ENCODE assay signal across 12 cellular contexts in the genomic region with DNA sequence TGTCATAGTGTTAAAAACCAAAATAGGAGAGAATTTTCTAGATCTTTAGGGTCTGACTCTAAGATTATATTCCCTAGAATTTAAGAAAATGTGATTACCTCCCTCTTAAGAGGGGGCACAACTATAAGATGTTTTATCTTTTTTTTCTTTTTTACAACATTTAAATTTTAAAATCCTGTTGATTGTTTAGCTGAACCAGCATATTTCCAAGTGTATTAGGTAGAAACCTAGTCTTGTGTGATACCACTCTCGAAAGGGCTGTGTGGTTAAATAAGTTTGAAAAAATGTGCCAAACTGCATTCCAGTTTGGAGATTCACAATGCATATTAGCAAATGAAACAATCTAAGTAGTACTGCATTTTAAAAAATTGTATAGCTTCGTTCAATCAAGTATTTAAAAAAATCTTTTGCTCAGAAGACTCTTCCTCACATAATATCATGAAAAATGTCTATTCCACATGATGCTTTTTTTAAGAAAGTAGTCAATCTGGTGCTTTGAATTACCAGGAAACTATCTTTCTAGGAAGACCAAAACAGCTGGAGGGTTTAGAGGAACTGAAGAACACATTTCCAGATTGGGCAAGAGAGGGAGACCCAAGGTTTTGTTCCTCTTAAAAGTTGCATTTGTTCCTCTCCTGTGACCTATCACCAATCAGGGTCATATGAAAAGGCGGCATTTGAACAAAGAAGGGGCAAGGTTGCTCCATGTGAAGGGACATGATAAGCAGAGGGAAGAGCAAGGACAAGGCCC.
DNase-seq lines count a peak whose midpoint lies in the region; ATAC-seq and TF ChIP-seq lines count a peak whose summit lies in the region.
"Had no signal": no experiment of that assay in that cellular context is flagged by ENCODE, and none has a peak within 500 bp of the region (broad histone marks: within the 10 kb centered on the region; RNA-seq: fewer than 3 reads in every experiment).

No MANE protein-coding gene starts in this region.

- DNase-seq in Right ventricle myocardium superior, result no peak
- no peak for DNase-seq in right cardiac atrium
- peak; percentile 67 for DNase-seq in NOMO-1 treated with DMSO at 0.1 percent for 48 hours (lab: John Stamatoyannopoulos, UW; ENCODE audit: unreplicated experiment)
- DNase-seq in amniotic epithelial cell (ENCODE audit: low read depth), result peak; percentile 37
- no peak for DNase-seq in upper lobe of right lung
- DNase-seq in NCI-H1417 treated with DMSO at 0.1 percent for 48 hours (lab: John Stamatoyannopoulos, UW), result no peak
- DNase-seq in H4 (ENCODE audit: low spot score), result no peak
- DNase-seq: activated naive CD4-positive, alpha-beta T cell; NCI-H1092 treated with DMSO at 0.1 percent for 48 hours; stimulated activated CD4-positive, alpha-beta T cell treated with anti-CD3 and anti-CD28 coated beads, Interleukin-15, amount 100 ng/mL, for 24 hours had no signal

- no peak for TF ChIP-seq CTCF in upper lobe of right lung (IDR thresholded peaks at IDR 0.05)

- no peak overlapping the region for H3K27ac ChIP-seq in right cardiac atrium (ENCODE audit: low read length)
- H3K27ac ChIP-seq in upper lobe of right lung, result no peak overlapping the region
- H3K27ac ChIP-seq: thoracic aorta had no signal

- H3K9me3 ChIP-seq in right cardiac atrium (ENCODE audit: control insufficient read depth, low read length) (no peaks in the 10 kb centered on the region), upper lobe of right lung (no peaks in the 10 kb centered on the region)
- H3K9me3 ChIP-seq: thoracic aorta had no signal

- no peaks in the 10 kb centered on the region for H3K4me1 ChIP-seq in right cardiac atrium (ENCODE audit: control insufficient read depth, insufficient read depth, low read length)
- H3K4me1 ChIP-seq in upper lobe of right lung, result no peaks in the 10 kb centered on the region

- H3K36me3 ChIP-seq in upper lobe of right lung, result no peaks in the 10 kb centered on the region
- H3K36me3 ChIP-seq: thoracic aorta had no signal

- H3K27me3 ChIP-seq in right cardiac atrium (ENCODE audit: control insufficient read depth, insufficient read depth) (no peaks in the 10 kb centered on the region), upper lobe of right lung (no peaks in the 10 kb centered on the region)

- ATAC-seq in Right ventricle myocardium superior (ENCODE audit: poor library complexity) (peak; percentile 27), right cardiac atrium (no peak), upper lobe of right lung (peak; percentile 83), GM21515 (IDR thresholded peaks at IDR 0.05; ENCODE audit: unreplicated experiment) (no peak)

- no peak overlapping the region for H3K4me3 ChIP-seq in right cardiac atrium (ENCODE audit: low read length)
- H3K4me3 ChIP-seq in upper lobe of right lung, result no peak overlapping the region
- H3K4me3 ChIP-seq: thoracic aorta had no signal

- intact Hi-C loops in Right ventricle myocardium superior (cut with DNase I), result no loop called here
- intact Hi-C loops in right cardiac atrium (cut with DNase I), result no loop called here
- intact Hi-C loops in upper lobe of right lung (cut with DNase I), result no loop called here

- WGBS in right cardiac atrium, result 75% methylated on average over 3 of the region's 3 CpGs

Comparison
In these comparisons a context has a peak if more than half of its experiments do, and no peak if none do; other contexts are left out.
1. ATAC-seq: peak in Right ventricle myocardium superior (single experiment) and upper lobe of right lung (single experiment); none in right cardiac atrium (0 of 2) and GM21515 (single experiment).
2. DNase-seq: peak in NOMO-1 treated with DMSO at 0.1 percent for 48 hours (single experiment) and amniotic epithelial cell (single experiment); none in Right ventricle myocardium superior (single experiment), right cardiac atrium (0 of 3), upper lobe of right lung (single experiment), NCI-H1417 treated with DMSO at 0.1 percent for 48 hours (single experiment) and H4 (single experiment).